Comparison of ENCODE assay signal across 12 cellular contexts in genomic region chr10:14405076-14406065, GRCh38.
DNase-seq lines count a peak whose midpoint lies in the region; ATAC-seq and TF ChIP-seq lines count a peak whose summit lies in the region.
"Had no signal": no experiment of that assay in that cellular context is flagged by ENCODE, and none has a peak within 500 bp of the region (broad histone marks: within the 10 kb centered on the region; RNA-seq: fewer than 3 reads in every experiment).

No MANE protein-coding gene starts in this region.

- DNase-seq in AG20443 (ENCODE audit: low spot score) (peak; percentile 73), NCI-H446 treated with DMSO at 0.1 percent for 48 hours (lab: John Stamatoyannopoulos, UW) (peak; percentile 24), dermis blood vessel endothelial cell (peak; percentile 71), neural progenitor cell (ENCODE audit: low spot score) (no peak), retina (no peak), NCI-H2196 treated with DMSO at 0.1 percent for 48 hours (lab: John Stamatoyannopoulos, UW; ENCODE audit: unreplicated experiment) (no peak), germinal center (ENCODE audit: low spot score) (no peak)
- DNase-seq: Calu3, NCI-H510A treated with DMSO at 0.1 percent for 48 hours, T-cell had no signal

- no peaks in the 10 kb centered on the region for H3K9me3 ChIP-seq in neural progenitor cell (ENCODE audit: low read depth)
- H3K9me3 ChIP-seq: right atrium auricular region had no signal

- peak overlapping the region; percentile 10 for H3K27ac Mint-ChIP-seq in neural progenitor cell
- H3K27ac Mint-ChIP-seq: T-cell had no signal

- ATAC-seq in HG03520 (IDR thresholded peaks at IDR 0.05; ENCODE audit: unreplicated experiment) = no peak
- ATAC-seq: T-cell had no signal

- peaks cover 16% of the 10 kb centered on the region for H3K4me1 Mint-ChIP-seq in neural progenitor cell

- H3K36me3 ChIP-seq in neural progenitor cell = no peaks in the 10 kb centered on the region
- H3K36me3 ChIP-seq: right atrium auricular region had no signal

- H4K20me1 ChIP-seq in neural progenitor cell (ENCODE audit: low read depth) = no peaks in the 10 kb centered on the region

- no peaks in the 10 kb centered on the region for H3K36me3 Mint-ChIP-seq in neural progenitor cell
- H3K36me3 Mint-ChIP-seq: T-cell had no signal

- H2AFZ ChIP-seq in neural progenitor cell (replicated peaks) = no peak overlapping the region

- H3K27ac ChIP-seq in neural progenitor cell = no peak overlapping the region
- H3K27ac ChIP-seq: right atrium auricular region had no signal

- TF ChIP-seq CTCF in neural progenitor cell (IDR thresholded peaks at IDR 0.05) = no peak

- no peaks in the 10 kb centered on the region for H3K4me1 ChIP-seq in neural progenitor cell
- H3K4me1 ChIP-seq: right atrium auricular region had no signal

- no peaks in the 10 kb centered on the region for H3K27me3 ChIP-seq in neural progenitor cell
- H3K27me3 ChIP-seq: right atrium auricular region had no signal

- H3F3A ChIP-seq in neural progenitor cell (ENCODE audit: low read depth) = no peaks in the 10 kb centered on the region

- no peak overlapping the region for H3K9ac ChIP-seq in neural progenitor cell

- no peak overlapping the region for H3K4me3 ChIP-seq in neural progenitor cell
- H3K4me3 ChIP-seq: right atrium auricular region had no signal

- no peaks in the 10 kb centered on the region for H3K79me2 ChIP-seq in neural progenitor cell (ENCODE audit: low read depth)

- no peaks in the 10 kb centered on the region for H3K9me3 Mint-ChIP-seq in neural progenitor cell
- H3K9me3 Mint-ChIP-seq: T-cell had no signal

- H3K27me3 Mint-ChIP-seq in neural progenitor cell (ENCODE audit: insufficient read depth, low read depth) = peaks cover 8% of the 10 kb centered on the region

- no peak overlapping the region for H3K4me3 Mint-ChIP-seq in neural progenitor cell
- H3K4me3 Mint-ChIP-seq: T-cell had no signal

- no peak overlapping the region for H3K4me2 ChIP-seq in neural progenitor cell

Comparison
In these comparisons a context has a peak if more than half of its experiments do, and no peak if none do; other contexts are left out.
1. DNase-seq: peak in AG20443 (single experiment), NCI-H446 treated with DMSO at 0.1 percent for 48 hours (single experiment) and dermis blood vessel endothelial cell (single experiment); none in neural progenitor cell (single experiment), retina (single experiment), NCI-H2196 treated with DMSO at 0.1 percent for 48 hours (single experiment) and germinal center (single experiment).